ENCODE assay signal across 8 cellular contexts in the genomic region with DNA sequence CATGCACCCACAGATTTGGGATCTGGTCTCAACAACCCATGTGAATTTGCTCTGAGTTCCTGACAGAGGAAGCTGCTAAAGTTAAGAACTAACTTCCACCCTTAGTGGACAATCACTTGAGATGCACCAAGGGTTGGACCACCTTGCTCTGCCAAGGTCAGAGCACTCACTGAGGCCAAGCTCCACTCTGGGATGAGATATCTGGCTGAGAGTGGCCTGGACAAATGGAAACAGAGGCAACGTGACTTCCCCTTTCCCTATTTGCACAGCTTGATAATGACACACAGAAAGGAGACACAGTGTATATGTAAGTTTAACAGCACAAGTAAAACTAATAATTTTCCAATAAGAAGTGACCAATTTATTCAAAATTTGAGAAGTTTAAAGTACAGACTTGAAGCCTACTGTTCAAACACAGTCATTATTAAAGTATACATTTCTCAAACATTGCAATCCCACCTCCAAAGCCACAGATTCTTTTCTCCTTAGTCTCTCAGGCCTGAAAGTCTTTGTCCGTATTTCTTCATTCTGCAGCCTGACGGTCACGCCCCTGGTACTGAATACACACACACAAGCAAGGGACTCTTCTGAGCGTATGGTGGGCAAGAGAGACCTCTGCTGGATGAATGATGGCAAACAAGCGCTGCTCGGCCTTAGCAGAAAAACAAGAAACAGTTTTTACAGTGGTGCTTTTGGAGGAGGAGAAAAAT. TPM values are rescaled to one million over a fixed set of nuclear protein-coding genes. Genes with fewer than 3 reads are reported as not detected.
A peak's percentile ranks its signal among the peaks of the same experiment; 100 is the strongest.
DNase-seq lines count a peak whose midpoint lies in the region; ATAC-seq, FAIRE-seq and TF ChIP-seq lines count a peak whose summit lies in the region.

No MANE protein-coding gene starts in this region.

- H3K36me3 Mint-ChIP-seq in activated T-cell treated with anti-CD3 and anti-CD28 coated beads, Interleukin-2, amount 50 U/mL, for 72 hours (ENCODE audit: insufficient read depth in 2 of 2) = no peaks in the 10 kb centered on the region

- H3K9me3 ChIP-seq in Loucy (ENCODE audit: insufficient read depth, low read depth, low read length) (no peaks in the 10 kb centered on the region), transverse colon (no peaks in the 10 kb centered on the region)

- intact Hi-C loops in transverse colon (cut with DNase I; ENCODE audit: low total_unique reads) = no loop called here

- H3K4me3 ChIP-seq in Loucy (ENCODE audit: low read length, poor library complexity, severe bottlenecking) = no peak overlapping the region
- H3K4me3 ChIP-seq in fibroblast of the aortic adventitia (ENCODE audit: low read depth, low read length) = no peak overlapping the region
- no peak overlapping the region for H3K4me3 ChIP-seq in transverse colon

- TF ChIP-seq CTCF in Loucy (conservative IDR thresholded peaks at IDR 0.05; ENCODE audit: low read length) = peak; percentile 96
- TF ChIP-seq CTCF in fibroblast of the aortic adventitia (IDR thresholded peaks at IDR 0.05; ENCODE audit: insufficient read depth, low read length) = peak; percentile 89
- peak; percentile 58 to 69 (median 64) for TF ChIP-seq CTCF in transverse colon (IDR thresholded peaks at IDR 0.05)

- peak; percentile 99 for FAIRE-seq in H54 (lab: Jason Lieb, UNC)

- no peaks in the 10 kb centered on the region for H3K79me2 ChIP-seq in Loucy (ENCODE audit: insufficient read depth, low read length)

- no peaks in the 10 kb centered on the region for H4K20me1 ChIP-seq in Loucy (ENCODE audit: insufficient read depth, low read length, poor library complexity, severe bottlenecking)

- WGBS in transverse colon (ENCODE audit: low coverage in 1 of 2), 2 donors = 11 to 21% methylated on average over 3 to 7 of the region's 7 CpGs

- H3K9ac ChIP-seq in Loucy (ENCODE audit: low read depth, low read length, poor library complexity, severe bottlenecking) = no peak overlapping the region

- no peaks in the 10 kb centered on the region for H3F3A ChIP-seq in Loucy (ENCODE audit: low read depth)

- H3K4me3 Mint-ChIP-seq in activated T-cell treated with anti-CD3 and anti-CD28 coated beads, Interleukin-2, amount 50 U/mL, for 72 hours = no peak overlapping the region

- H3K9me3 Mint-ChIP-seq in activated T-cell treated with anti-CD3 and anti-CD28 coated beads, Interleukin-2, amount 50 U/mL, for 72 hours = no peaks in the 10 kb centered on the region

- peaks cover 36% of the 10 kb centered on the region for H3K27me3 Mint-ChIP-seq in activated T-cell treated with anti-CD3 and anti-CD28 coated beads, Interleukin-2, amount 50 U/mL, for 72 hours (ENCODE audit: low read depth)

- no peak overlapping the region for H3K27ac ChIP-seq in transverse colon

- ATAC-seq in activated T-cell treated with anti-CD3 and anti-CD28 coated beads, Interleukin-2, amount 50 U/mL, for 72 hours (replicated peaks in 1 of 2) = peak; percentile 84 to 85

- H3K9me2 ChIP-seq in Loucy (replicated peaks; ENCODE audit: low read depth, low read length) = no peaks in the 10 kb centered on the region

- in situ Hi-C loops in transverse colon (cut with MboI; ENCODE audit: low pct_ligation_motif_present in 1 of 4, low pct_unique_long_range_greater_than_20kb in 1 of 4, low sequenced_read_pairs in 3 of 4) = loop anchor here (5.0 to 25.0 kb wide), 3 partner anchors 625 to 915 kb away; no protein-coding TSS in a partner anchor

- DNase-seq in ELF-1 (ENCODE audit: low read depth, low spot score) (peak; percentile 86), H54 (ENCODE audit: insufficient read length, low spot score) (peak; percentile 60), RPMI7951 (ENCODE audit: low read depth) (peak; percentile 82), fibroblast of the aortic adventitia (ENCODE audit: low read depth) (peak; percentile 98), nucleus accumbens (lab: John Stamatoyannopoulos, UW) (peak in 51 of 56 donors; percentile 2 to 82 (median 42)), transverse colon (peak; percentile 56)
- peak; percentile 66 to 68 for DNase-seq in activated T-cell treated with anti-CD3 and anti-CD28 coated beads, Interleukin-2, amount 50 U/mL, for 72 hours

- H3K27ac Mint-ChIP-seq in activated T-cell treated with anti-CD3 and anti-CD28 coated beads, Interleukin-2, amount 50 U/mL, for 72 hours = no peak overlapping the region

- TF ChIP-seq EP300 in transverse colon (IDR thresholded peaks at IDR 0.05; ENCODE audit: low read depth) = no peak

- no peaks in the 10 kb centered on the region for H3K36me3 ChIP-seq in Loucy (ENCODE audit: insufficient read depth, low read length)
- no peaks in the 10 kb centered on the region for H3K36me3 ChIP-seq in transverse colon

- H3K27me3 ChIP-seq in Loucy (ENCODE audit: insufficient read depth, low read length, poor library complexity, severe bottlenecking) = no peaks in the 10 kb centered on the region
- H3K27me3 ChIP-seq in transverse colon = peaks cover 17% of the 10 kb centered on the region

- TF ChIP-seq POLR2A in H54 (IDR thresholded peaks at IDR 0.05; ENCODE audit: low read depth, low read length) (no peak), transverse colon (IDR thresholded peaks at IDR 0.05) (no peak)

- H3K4me1 ChIP-seq in Loucy (ENCODE audit: insufficient read depth, low read length, poor library complexity, severe bottlenecking) (peaks cover 7% of the 10 kb centered on the region), transverse colon (no peaks in the 10 kb centered on the region)

- H3K4me2 ChIP-seq in Loucy (ENCODE audit: low read depth, low read length, poor library complexity, severe bottlenecking) = peak overlapping the region; percentile 0

- H2AFZ ChIP-seq in Loucy (ENCODE audit: low read length) = peak overlapping the region; percentile 79

- H3K4me1 Mint-ChIP-seq in activated T-cell treated with anti-CD3 and anti-CD28 coated beads, Interleukin-2, amount 50 U/mL, for 72 hours (ENCODE audit: low read depth) = peaks cover 8% of the 10 kb centered on the region

RNA-seq across cellular contexts. Expression of gene TMEM30B, which starts 28.6 kb away (rescaled TPM):
- not detected in 2 replicates for total RNA-seq in RPMI7951 (2014; rRNA removed; shearing (Covaris generic))
- 1 to 10 TPM; 2.2 to 3.4 TPM for total RNA-seq in activated T-cell treated with anti-CD3 and anti-CD28 coated beads, Interleukin-2, amount 50 U/mL, for 72 hours
- total RNA-seq in fibroblast of the aortic adventitia (ENCODE audit: low replicate concordance) (3.8 and 4.9 TPM in 2 replicates), transverse colon (100 to 1,000 TPM in 1 of 4 donors, 10 to 100 TPM in 3; 50.4 to 141 (median 71.2) TPM)

Comparison
In these comparisons a context has a peak if more than half of its experiments do, and no peak if none do; other contexts are left out.
1. DNase-seq: peak in every context shown above with its lines; median percentile 98 in fibroblast of the aortic adventitia; 86 in ELF-1; 82 in RPMI7951; 67 in activated T-cell treated with anti-CD3 and anti-CD28 coated beads, Interleukin-2, amount 50 U/mL, for 72 hours; 60 in H54; 56 in transverse colon; 42 in nucleus accumbens.